8 cellular contexts compared by ENCODE assay signal in genomic region chr1:151254217-151255213, GRCh38. TPM values are rescaled to one million over a fixed set of nuclear protein-coding genes. Genes with fewer than 3 reads are reported as not detected.
DNase-seq lines count a peak whose midpoint lies in the region; ATAC-seq and FAIRE-seq lines count a peak whose summit lies in the region.

PSMD4 (plus strand) TSS chr1:151254734; CDS start chr1:151254783, 49 bp downstream.

- WGBS in mesenchymal stem cell = 34% methylated on average over 54 of the region's 56 CpGs

- H3K4me3 ChIP-seq in endocrine pancreas (ENCODE audit: control insufficient read depth, insufficient read depth, low read length) (peak within 1 kb of the TSS; percentile 100), mesenchymal stem cell (ENCODE audit: insufficient read depth in 1 of 2, low read depth in 1 of 2, low read length in 2 of 2) (peak within 1 kb of the TSS; percentile 88 to 96)

- peak within 1 kb of the TSS; percentile 54 for H2AFZ ChIP-seq in mesenchymal stem cell (ENCODE audit: low read depth, low read length)

- H3K27ac ChIP-seq in mesenchymal stem cell (ENCODE audit: low read length, poor library complexity, severe bottlenecking) = peak within 1 kb of the TSS; percentile 74

- H3K27me3 ChIP-seq in endocrine pancreas (ENCODE audit: control insufficient read depth, insufficient read depth, low read length) = no peaks in the 10 kb centered on the region
- H3K27me3 ChIP-seq in mesenchymal stem cell (ENCODE audit: control insufficient read depth in 1 of 2, insufficient read depth in 1 of 2, low read length in 2 of 2) = no peaks in the 10 kb centered on the region

- peak within 1 kb of the TSS; percentile 65 for H3K9ac ChIP-seq in endocrine pancreas (ENCODE audit: control insufficient read depth, insufficient read depth, low read length)
- peak within 1 kb of the TSS; percentile 97 for H3K9ac ChIP-seq in mesenchymal stem cell (ENCODE audit: low read length)

- H4K8ac ChIP-seq in mesenchymal stem cell (ENCODE audit: low read length) = peak within 1 kb of the TSS; percentile 97

- peak within 1 kb of the TSS; percentile 75 for H4K91ac ChIP-seq in mesenchymal stem cell (ENCODE audit: low read length)

- peak within 1 kb of the TSS; percentile 49 for H2BK15ac ChIP-seq in mesenchymal stem cell (ENCODE audit: low read depth, poor library complexity, severe bottlenecking)

- H2BK120ac ChIP-seq in mesenchymal stem cell (ENCODE audit: low read depth, low read length) = peak within 1 kb of the TSS; percentile 66

- DNase-seq in COLO668 (lab: John Stamatoyannopoulos, UW; ENCODE audit: unreplicated experiment) (peak; percentile 97), HTR-8/SVneo (ENCODE audit: insufficient read length, low spot score) (peak; percentile 98), NOMO-1 treated with dmso at 0.1 percent for 144 hours (lab: John Stamatoyannopoulos, UW; ENCODE audit: unreplicated experiment) (peak; percentile 99), mesenchymal stem cell (peak; percentile 95)
- peak; percentile 80 to 85 (median 82) for DNase-seq in activated CD8-positive, alpha-beta memory T cell treated with anti-CD3 and anti-CD28 coated beads for 48 hours (ENCODE audit: low read depth in 2 of 3, low spot score in 2 of 3)
- peak; percentile 81 for DNase-seq in stimulated activated CD8-positive, alpha-beta memory T cell treated with anti-CD3 and anti-CD28 coated beads, Interleukin-12 subunit alpha, Interleukin-12 subunit beta, amount 100 ng/mL, for 4 hours (ENCODE audit: low read depth)

- H2BK12ac ChIP-seq in mesenchymal stem cell (ENCODE audit: low read length in 2 of 2) = no peak within 1 kb of the TSS

- H3K14ac ChIP-seq in mesenchymal stem cell (ENCODE audit: low read length in 2 of 2) = no peak within 1 kb of the TSS

- peak; percentile 89 for ATAC-seq in GM21360 (IDR thresholded peaks at IDR 0.05; ENCODE audit: unreplicated experiment)

- H3K9me3 ChIP-seq in endocrine pancreas (ENCODE audit: control insufficient read depth, low read length) = no peaks in the 10 kb centered on the region
- no peaks in the 10 kb centered on the region for H3K9me3 ChIP-seq in mesenchymal stem cell (ENCODE audit: control insufficient read depth, low read length)

- peak; percentile 81 for FAIRE-seq in HTR-8/SVneo (lab: Jason Lieb, UNC)

- no peak within 1 kb of the TSS for H2AK5ac ChIP-seq in mesenchymal stem cell (ENCODE audit: low read length, severe bottlenecking)

- peaks cover 5% of the 10 kb centered on the region for H3K79me1 ChIP-seq in mesenchymal stem cell (replicated peaks; ENCODE audit: low read length, poor library complexity, severe bottlenecking)

- peak within 1 kb of the TSS; percentile 65 to 91 for H3K4ac ChIP-seq in mesenchymal stem cell (ENCODE audit: low read depth in 1 of 2, low read length in 2 of 2)

- peak within 1 kb of the TSS; percentile 94 for H3K4me2 ChIP-seq in mesenchymal stem cell (ENCODE audit: low read length, poor library complexity, severe bottlenecking)

- H3K4me1 ChIP-seq in endocrine pancreas (ENCODE audit: control insufficient read depth, insufficient read depth, low read length) = no peaks in the 10 kb centered on the region
- peaks cover 3% of the 10 kb centered on the region for H3K4me1 ChIP-seq in mesenchymal stem cell (ENCODE audit: control insufficient read depth, insufficient read depth, low read depth, low read length)

- H3K36me3 ChIP-seq in endocrine pancreas (ENCODE audit: control insufficient read depth, insufficient read depth, low read length) (no peaks in the 10 kb centered on the region), mesenchymal stem cell (ENCODE audit: control insufficient read depth in 1 of 2, insufficient read depth in 2 of 2, low read depth in 1 of 2, low read length in 2 of 2) (peaks cover 11 to 19% of the 10 kb centered on the region in 2 experiments)

- H3K18ac ChIP-seq in mesenchymal stem cell (ENCODE audit: low read depth in 1 of 2, low read length in 2 of 2) = peak within 1 kb of the TSS; percentile 61 to 86

- H3K23ac ChIP-seq in mesenchymal stem cell (ENCODE audit: low read length in 2 of 2) = no peak within 1 kb of the TSS

- H2BK5ac ChIP-seq in mesenchymal stem cell (ENCODE audit: low read depth, low read length, poor library complexity, severe bottlenecking) = peak within 1 kb of the TSS; percentile 49

RNA-seq across cellular contexts. Expression of gene PSMD4, which starts in this region (rescaled TPM):
- polyA plus RNA-seq in mesenchymal stem cell (2013, experiment 1 of 2) = 136 TPM
- polyA plus RNA-seq in mesenchymal stem cell (2013, experiment 2 of 2) = 139 TPM

Comparison
In these comparisons a context has a peak if more than half of its experiments do, and no peak if none do; other contexts are left out.
1. Peak in every context shown above with its lines: DNase-seq, ATAC-seq, H3K4me3 ChIP-seq and H3K27ac ChIP-seq.